ENCODE assay signal across 8 cellular contexts in genomic region chr11:396511-396947, GRCh38. TPM values are rescaled to one million over a fixed set of nuclear protein-coding genes. Genes with fewer than 3 reads are reported as not detected.
DNase-seq lines count a peak whose midpoint lies in the region; ATAC-seq and TF ChIP-seq lines count a peak whose summit lies in the region.

No MANE protein-coding gene starts in this region.

- no peaks in the 10 kb centered on the region for H3F3A ChIP-seq in neural progenitor cell (ENCODE audit: low read depth)

- H3K27ac Mint-ChIP-seq in neural progenitor cell, result no peak overlapping the region

- no peak overlapping the region for H3K27ac ChIP-seq in neural progenitor cell

- no peaks in the 10 kb centered on the region for H3K4me1 Mint-ChIP-seq in neural progenitor cell

- no peak overlapping the region for H3K9ac ChIP-seq in neural progenitor cell

- H3K36me3 ChIP-seq in MG63 (no peaks in the 10 kb centered on the region), neural progenitor cell (no peaks in the 10 kb centered on the region)

- no peak overlapping the region for H3K4me2 ChIP-seq in neural progenitor cell

- no peaks in the 10 kb centered on the region for H3K36me3 Mint-ChIP-seq in neural progenitor cell

- peak; percentile 19 for TF ChIP-seq CTCF in neural progenitor cell (IDR thresholded peaks at IDR 0.05)

- no peaks in the 10 kb centered on the region for H3K27me3 ChIP-seq in MG63
- H3K27me3 ChIP-seq in neural progenitor cell, result no peaks in the 10 kb centered on the region

- H3K4me3 ChIP-seq in MG63 (no peak overlapping the region), neural progenitor cell (no peak overlapping the region)

- peaks cover 6% of the 10 kb centered on the region for H3K27me3 Mint-ChIP-seq in neural progenitor cell (ENCODE audit: insufficient read depth, low read depth)

- no peaks in the 10 kb centered on the region for H3K79me2 ChIP-seq in neural progenitor cell (ENCODE audit: low read depth)

- peaks cover 10% of the 10 kb centered on the region for H3K4me1 ChIP-seq in neural progenitor cell

- ATAC-seq in HG03039 (IDR thresholded peaks at IDR 0.05; ENCODE audit: unreplicated experiment) (no peak), GM21390 (IDR thresholded peaks at IDR 0.05; ENCODE audit: unreplicated experiment) (no peak)

- no peaks in the 10 kb centered on the region for H4K20me1 ChIP-seq in neural progenitor cell (ENCODE audit: low read depth)

- no peaks in the 10 kb centered on the region for H3K9me3 ChIP-seq in MG63
- H3K9me3 ChIP-seq in neural progenitor cell (ENCODE audit: low read depth), result no peaks in the 10 kb centered on the region

- no peak overlapping the region for H3K4me3 Mint-ChIP-seq in neural progenitor cell

- H3K9me3 Mint-ChIP-seq in neural progenitor cell, result peaks cover 9% of the 10 kb centered on the region

- DNase-seq in activated CD4-positive, alpha-beta T cell treated with anti-CD3 and anti-CD28 coated beads, Interleukin-2, amount 50 U/mL, for 1 hour, result peak; percentile 26
- no peak for DNase-seq in activated CD4-positive, alpha-beta T cell treated with anti-CD3 and anti-CD28 coated beads for 48 hours
- DNase-seq in MG63 (peak; percentile 68), cerebellum (ENCODE audit: low spot score) (peak; percentile 20), neural progenitor cell (ENCODE audit: low spot score) (no peak), NCI-H2029 treated with DMSO at 0.1 percent for 48 hours (lab: John Stamatoyannopoulos, UW) (no peak)

- H2AFZ ChIP-seq in neural progenitor cell (replicated peaks), result no peak overlapping the region

RNA-seq across cellular contexts. Expression of gene PKP3, which starts 2.5 kb away (rescaled TPM):
- total RNA-seq in MG63 (2014; rRNA removed; shearing (Covaris generic); ENCODE audit: low replicate concordance), result 7.6 and 24.1 TPM in 2 replicates
- total RNA-seq in cerebellum (0.73 TPM), neural progenitor cell (ENCODE audit: low replicate concordance) (6.5 and 8.5 TPM in 2 replicates)

RNA-seq across cellular contexts. Expression of gene SIGIRR, which starts 18.3 kb away (rescaled TPM):
- 28.8 and 89.5 TPM in 2 replicates for total RNA-seq in MG63 (2014; rRNA removed; shearing (Covaris generic); ENCODE audit: low replicate concordance)
- 6.3 TPM for total RNA-seq in cerebellum
- 5.4 and 8.4 TPM in 2 replicates for total RNA-seq in neural progenitor cell (ENCODE audit: low replicate concordance)

RNA-seq across cellular contexts. Expression of gene B4GALNT4, which starts 27.2 kb away (rescaled TPM):
- 27.5 and 49.8 TPM in 2 replicates for total RNA-seq in MG63 (2014; rRNA removed; shearing (Covaris generic); ENCODE audit: low replicate concordance)
- total RNA-seq in cerebellum (59.2 TPM), neural progenitor cell (ENCODE audit: low replicate concordance) (16.4 and 110 TPM in 2 replicates)

RNA-seq across cellular contexts. Expression of gene ANO9, which starts 45.3 kb away (rescaled TPM):
- total RNA-seq in MG63 (2014; rRNA removed; shearing (Covaris generic); ENCODE audit: low replicate concordance), result not detected in 2 replicates
- total RNA-seq in cerebellum (not detected), neural progenitor cell (ENCODE audit: low replicate concordance) (1.3 and 4.7 TPM in 2 replicates)

RNA-seq across cellular contexts. Expression of gene PTDSS2, which starts 53.5 kb away (rescaled TPM):
- 30.2 and 43.3 TPM in 2 replicates for total RNA-seq in MG63 (2014; rRNA removed; shearing (Covaris generic); ENCODE audit: low replicate concordance)
- 26.9 TPM for total RNA-seq in cerebellum
- total RNA-seq in neural progenitor cell (ENCODE audit: low replicate concordance), result 24.7 and 44.2 TPM in 2 replicates

Comparison
In these comparisons a context has a peak if more than half of its experiments do, and no peak if none do; other contexts are left out.
1. DNase-seq: peak in activated CD4-positive, alpha-beta T cell treated with anti-CD3 and anti-CD28 coated beads, Interleukin-2, amount 50 U/mL, for 1 hour (single experiment), MG63 (single experiment) and cerebellum (single experiment); none in activated CD4-positive, alpha-beta T cell treated with anti-CD3 and anti-CD28 coated beads for 48 hours (single experiment), neural progenitor cell (single experiment) and NCI-H2029 treated with DMSO at 0.1 percent for 48 hours (single experiment).